Comparison of ENCODE assay signal across 10 cellular contexts in genomic region chr5:40436535-40437237, GRCh38.
DNase-seq lines count a peak whose midpoint lies in the region; ATAC-seq and TF ChIP-seq lines count a peak whose summit lies in the region.
"Had no signal": no experiment of that assay in that cellular context is flagged by ENCODE, and none has a peak within 500 bp of the region (broad histone marks: within the 10 kb centered on the region; RNA-seq: fewer than 3 reads in every experiment).

No MANE protein-coding gene starts in this region.

- peaks cover 71 to 92% of the 10 kb centered on the region in 2 donors for H3K4me1 Mint-ChIP-seq in immature natural killer cell

- no peaks in the 10 kb centered on the region for H3K36me3 Mint-ChIP-seq in immature natural killer cell

- TF ChIP-seq CTCF in GM13976 (IDR thresholded peaks at IDR 0.05; ENCODE audit: borderline replicate concordance, control extremely low read depth, extremely low read depth, insufficient read depth, missing control alignments) = no peak
- TF ChIP-seq CTCF in brain microvascular endothelial cell (IDR thresholded peaks at IDR 0.05; ENCODE audit: low read depth, low read length, missing control alignments) = no peak

- H3K27me3 Mint-ChIP-seq in immature natural killer cell (ENCODE audit: low read depth in 3 of 3) = peaks cover 5 to 25% (median 20%) of the 10 kb centered on the region in 3 donors

- no peaks in the 10 kb centered on the region for H3K36me3 ChIP-seq in brain microvascular endothelial cell (replicated peaks)

- H3K4me3 Mint-ChIP-seq in immature natural killer cell = peak overlapping the region; percentile 61 to 80 (median 70)

- H3K27ac ChIP-seq in brain microvascular endothelial cell = no peak overlapping the region

- ATAC-seq in GM21717 (IDR thresholded peaks at IDR 0.05; ENCODE audit: unreplicated experiment) = peak; percentile 71

- no peaks in the 10 kb centered on the region for H3K27me3 ChIP-seq in brain microvascular endothelial cell (replicated peaks)

- H3K9me3 Mint-ChIP-seq in immature natural killer cell = peaks cover 0 to 2% (median 0%) of the 10 kb centered on the region in 6 donors

- no peak overlapping the region for H3K4me3 ChIP-seq in brain microvascular endothelial cell (ENCODE audit: low read depth, low read length)

- DNase-seq in GM13976 (ENCODE audit: low spot score) = peak; percentile 22
- peak; percentile 18 for DNase-seq in NOMO-1 treated with dmso at 0.1 percent for 144 hours (lab: John Stamatoyannopoulos, UW; ENCODE audit: unreplicated experiment)
- peak; percentile 80 to 88 (median 85) for DNase-seq in immature natural killer cell
- DNase-seq in brain microvascular endothelial cell = no peak
- no peak for DNase-seq in retina
- DNase-seq in NCI-H748 treated with DMSO at 0.1 percent for 48 hours (lab: John Stamatoyannopoulos, UW) = no peak
- no peak for DNase-seq in NCI-H187 (lab: John Stamatoyannopoulos, UW)
- DNase-seq: GF-D8, kidney had no signal

- in situ Hi-C loops in GM13976 (cut with MboI; ENCODE audit: low sequenced_read_pairs, unreplicated experiment) = no loop called here
- in situ Hi-C loops in brain microvascular endothelial cell (cut with HindIII; ENCODE audit: low pct_ligation_motif_present, low sequenced_read_pairs) = no loop called here

- H3K27ac Mint-ChIP-seq in immature natural killer cell = peak overlapping the region; percentile 94 to 99 (median 97)

Comparison
In these comparisons a context has a peak if more than half of its experiments do, and no peak if none do; other contexts are left out.
1. DNase-seq: peak in GM13976 (single experiment), NOMO-1 treated with dmso at 0.1 percent for 144 hours (single experiment) and immature natural killer cell (3 of 3); none in brain microvascular endothelial cell (single experiment), retina (single experiment), NCI-H748 treated with DMSO at 0.1 percent for 48 hours (single experiment) and NCI-H187 (0 of 2).